In the genomic region with DNA sequence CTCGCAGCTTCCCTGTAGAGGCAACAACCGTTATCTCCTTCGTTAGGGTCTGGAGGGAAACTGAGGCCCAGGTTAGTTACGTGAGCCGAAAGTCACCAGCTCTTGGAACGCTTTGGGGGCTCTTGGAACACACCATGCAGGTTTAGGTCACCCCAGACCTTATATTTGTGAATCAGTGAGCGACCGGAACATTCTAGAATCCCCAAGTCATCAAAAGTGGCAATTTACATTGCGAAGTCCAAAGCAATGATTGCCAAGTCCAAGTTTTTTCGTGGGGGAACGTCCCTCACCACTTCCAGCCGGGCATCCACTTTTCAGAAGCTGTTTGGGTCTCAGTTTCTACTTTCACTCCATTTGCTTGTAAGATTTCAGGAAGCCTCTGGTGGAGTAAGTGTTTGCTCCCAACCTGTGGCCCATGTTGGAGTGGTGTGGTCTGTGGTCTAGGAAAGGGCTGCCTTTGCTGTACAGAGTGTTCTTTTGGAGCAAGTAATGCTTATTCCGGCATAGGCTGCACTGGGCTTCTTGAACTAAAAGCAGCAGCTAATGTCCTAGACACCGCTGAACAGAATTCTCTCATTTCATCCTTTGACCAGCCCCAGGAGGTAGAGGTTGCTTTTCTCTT, we compare ENCODE assay signal across 8 cellular contexts. TPM values are rescaled to one million over a fixed set of nuclear protein-coding genes. Genes with fewer than 3 reads are reported as not detected.
DNase-seq lines count a peak whose midpoint lies in the region; ATAC-seq and TF ChIP-seq lines count a peak whose summit lies in the region.

No MANE protein-coding gene starts in this region.

- peaks cover 20 to 29% (median 25%) of the 10 kb centered on the region in 4 donors for H3K4me1 ChIP-seq in esophagus muscularis mucosa
- H3K4me1 ChIP-seq in parathyroid adenoma = peaks cover 2% of the 10 kb centered on the region

- H3K9ac ChIP-seq in SU-DHL-6 (ENCODE audit: low read length) (peak overlapping the region; percentile 59), parathyroid adenoma (no peak overlapping the region)

- H3K4me2 ChIP-seq in SU-DHL-6 (ENCODE audit: low read depth, low read length, poor library complexity, severe bottlenecking) (peak overlapping the region; percentile 93), parathyroid adenoma (ENCODE audit: low read length) (peak overlapping the region; percentile 98)

- no peak for TF ChIP-seq POLR2A in esophagus muscularis mucosa (IDR thresholded peaks at IDR 0.05; ENCODE audit: low read depth)

- H3K9me3 ChIP-seq in SU-DHL-6 (ENCODE audit: insufficient read depth, low read length) (no peaks in the 10 kb centered on the region), esophagus muscularis mucosa (no peaks in the 10 kb centered on the region), parathyroid adenoma (ENCODE audit: control insufficient read depth, low read length) (no peaks in the 10 kb centered on the region)

- H3K27ac ChIP-seq in SU-DHL-6 (ENCODE audit: low read depth, low read length) (no peak overlapping the region), esophagus muscularis mucosa (replicated peaks in 1 of 4) (peak overlapping the region; percentile 88 to 99 (median 96)), parathyroid adenoma (peak overlapping the region; percentile 96)

- H3K36me3 ChIP-seq in SU-DHL-6 (ENCODE audit: low read length) (no peaks in the 10 kb centered on the region), esophagus muscularis mucosa (no peaks in the 10 kb centered on the region), parathyroid adenoma (ENCODE audit: control insufficient read depth, insufficient read depth, low read length) (no peaks in the 10 kb centered on the region)

- no peak for ATAC-seq in GM19324 (IDR thresholded peaks at IDR 0.05; ENCODE audit: low FRiP score, unreplicated experiment)
- no peak for ATAC-seq in GM21528 (IDR thresholded peaks at IDR 0.05; ENCODE audit: low FRiP score, unreplicated experiment)
- no peak for ATAC-seq in GM19452 (IDR thresholded peaks at IDR 0.05; ENCODE audit: unreplicated experiment)

- intact Hi-C loops in esophagus muscularis mucosa (cut with DNase I) = loop anchor here (2.0 to 10.0 kb wide), 2 partner anchors 33 to 187 kb away; a partner anchor contains a TSS

- H3F3A ChIP-seq in SU-DHL-6 (ENCODE audit: insufficient read depth) = no peaks in the 10 kb centered on the region

- H2AFZ ChIP-seq in SU-DHL-6 (ENCODE audit: low read depth, low read length, severe bottlenecking) (peak overlapping the region; percentile 52), parathyroid adenoma (peak overlapping the region; percentile 96)

- no peak for TF ChIP-seq EP300 in esophagus muscularis mucosa (IDR thresholded peaks at IDR 0.05)

- DNase-seq in esophagus muscularis mucosa (ENCODE audit: extremely low spot score) = no peak
- DNase-seq in HCEC 1CT = no peak

- no peaks in the 10 kb centered on the region for H4K20me1 ChIP-seq in SU-DHL-6 (ENCODE audit: low read depth, low read length)

- H3K4me3 ChIP-seq in GM08714 (ENCODE audit: low read length) (peak overlapping the region; percentile 64; the same call in 1 of the 2 replicates), SU-DHL-6 (ENCODE audit: insufficient read depth, low read length, poor library complexity, severe bottlenecking) (peak overlapping the region; percentile 82), esophagus muscularis mucosa (peak overlapping the region; percentile 67 to 83 (median 78)), parathyroid adenoma (ENCODE audit: low read depth, low read length) (peak overlapping the region; percentile 76)

- H3K9me2 ChIP-seq in SU-DHL-6 (replicated peaks; ENCODE audit: insufficient read depth, low read length) = no peaks in the 10 kb centered on the region

- H3K79me2 ChIP-seq in SU-DHL-6 (ENCODE audit: insufficient read depth, low read length) (no peaks in the 10 kb centered on the region), parathyroid adenoma (no peaks in the 10 kb centered on the region)

- no peak for TF ChIP-seq CTCF in SU-DHL-6 (IDR thresholded peaks at IDR 0.05; ENCODE audit: insufficient read depth, low read length, poor library complexity, severe bottlenecking)
- TF ChIP-seq CTCF in esophagus muscularis mucosa (IDR thresholded peaks at IDR 0.05) = no peak
- TF ChIP-seq CTCF in parathyroid adenoma (IDR thresholded peaks at IDR 0.05) = no peak

- WGBS in esophagus muscularis mucosa = 28% methylated on average over 14 of the region's 14 CpGs

- H3K27me3 ChIP-seq in SU-DHL-6 (ENCODE audit: low read length) (0 out of 2 replicates have a peak, but pooled peaks cover 3% of the 10 kb centered on the region), esophagus muscularis mucosa (no peaks in the 10 kb centered on the region), parathyroid adenoma (ENCODE audit: control insufficient read depth, insufficient read depth, low read length) (no peaks in the 10 kb centered on the region)

RNA-seq across cellular contexts. Expression of a gene that starts 32.8 kb away (rescaled TPM):
- 10 to 100 TPM; 15.4 to 29.0 (median 24.5) TPM for total RNA-seq in esophagus muscularis mucosa
